Comparison of ENCODE assay signal across 10 cellular contexts in the genomic region with DNA sequence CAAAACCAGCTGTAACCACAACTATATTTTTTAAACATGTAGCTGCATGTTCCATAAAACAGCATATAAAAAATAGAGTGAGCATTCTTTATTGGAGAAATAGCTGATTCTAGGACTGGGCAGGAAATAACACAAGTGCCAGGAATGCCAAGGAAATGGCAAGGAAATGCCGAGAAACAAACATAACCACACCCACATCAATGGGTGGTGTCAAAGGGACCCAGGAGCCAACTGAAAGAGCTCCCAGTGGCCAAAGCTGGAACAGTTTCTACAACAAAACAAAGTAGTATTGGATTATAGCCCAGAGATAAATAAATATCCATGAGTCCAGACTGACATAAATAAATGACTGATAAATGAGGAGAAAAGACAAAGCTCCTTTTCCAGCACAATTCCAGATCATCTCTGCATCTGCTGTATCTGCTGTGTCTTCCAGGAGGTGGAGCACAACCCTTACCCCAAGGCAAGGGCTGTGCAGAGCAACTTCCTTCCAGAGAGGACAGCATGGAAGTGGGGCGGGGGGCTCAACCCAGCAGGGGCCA. TPM values are rescaled to one million over a fixed set of nuclear protein-coding genes. Genes with fewer than 3 reads are reported as not detected.
A peak's percentile ranks its signal among the peaks of the same experiment; 100 is the strongest.
DNase-seq lines count a peak whose midpoint lies in the region; ATAC-seq and TF ChIP-seq lines count a peak whose summit lies in the region.
"Had no signal": no experiment of that assay in that cellular context is flagged by ENCODE, and none has a peak within 500 bp of the region (broad histone marks: within the 10 kb centered on the region; RNA-seq: fewer than 3 reads in every experiment).

No MANE protein-coding gene starts in this region.

- H3K4me2 ChIP-seq in mesendoderm (ENCODE audit: low read length): no peak overlapping the region

- no peak; the same call in 1 of the 2 replicates for TF ChIP-seq RAD21 in Ishikawa (IDR thresholded peaks at IDR 0.05; ENCODE audit: low read depth)

- peaks cover 3% of the 10 kb centered on the region for H3K79me1 ChIP-seq in mesendoderm (ENCODE audit: low read length)

- no peak overlapping the region for H3K4me3 ChIP-seq in mesendoderm (ENCODE audit: low read length)
- H3K4me3 ChIP-seq: lung had no signal

- no peaks in the 10 kb centered on the region for H3K79me2 ChIP-seq in mesendoderm (ENCODE audit: control insufficient read depth, insufficient read depth, low read length)

- H3K9ac ChIP-seq in mesendoderm (ENCODE audit: low read length): no peak overlapping the region

- POLR2A ChIA-PET in MCF 10A (lab: Yijun Ruan, JAX): interaction anchor here (0.7 to 2.3 kb wide), 12 partner anchors 12 to 228 kb away, joined by 3 to 14 read pairs (median 3); a partner anchor contains a TSS

- H3K4me1 ChIP-seq in mesendoderm (ENCODE audit: control insufficient read depth, low read depth, low read length): peaks cover 2% of the 10 kb centered on the region

- no peak overlapping the region for H3K23ac ChIP-seq in mesendoderm (ENCODE audit: low read length)

- ATAC-seq in GM19328 (IDR thresholded peaks at IDR 0.05; ENCODE audit: unreplicated experiment) (no peak), GM18867 (IDR thresholded peaks at IDR 0.05; ENCODE audit: unreplicated experiment) (no peak)
- ATAC-seq: activated T-cell treated with anti-CD3 and anti-CD28 coated beads, Interleukin-2, amount 50 U/mL, for 4 hours had no signal

- H2BK120ac ChIP-seq in mesendoderm (ENCODE audit: low read depth, low read length): no peak overlapping the region

- H3K36me3 Mint-ChIP-seq in MCF 10A (ENCODE audit: insufficient read depth, unreplicated experiment): no peaks in the 10 kb centered on the region

- BruUV-seq in MCF 10A (replicated peaks; lab: Mats Ljungman, UMichigan): no TSS peak

- peak overlapping the region; percentile 27 for H3K27ac Mint-ChIP-seq in MCF 10A (ENCODE audit: low read depth, unreplicated experiment)

- intact Hi-C loops in MCF 10A (cut with micrococcal nuclease): loop anchor here (5.0 kb wide), 1 partner anchor 615 kb away; no protein-coding TSS in a partner anchor

- H3K4ac ChIP-seq in mesendoderm (ENCODE audit: low read depth, low read length): no peak overlapping the region

- H4K5ac ChIP-seq in mesendoderm (ENCODE audit: low read length): no peak overlapping the region

- H3K4me1 Mint-ChIP-seq in MCF 10A (ENCODE audit: insufficient read depth, unreplicated experiment): peaks cover 24% of the 10 kb centered on the region

- no peak overlapping the region for H2BK5ac ChIP-seq in mesendoderm (ENCODE audit: low read length)

- no peaks in the 10 kb centered on the region for H3K27me3 Mint-ChIP-seq in MCF 10A (ENCODE audit: insufficient read depth, unreplicated experiment)

- no peaks in the 10 kb centered on the region for H3K9me3 Mint-ChIP-seq in MCF 10A (ENCODE audit: unreplicated experiment)
- H3K9me3 Mint-ChIP-seq: activated T-cell treated with anti-CD3 and anti-CD28 coated beads, Interleukin-2, amount 50 U/mL, for 4 hours had no signal

- H4K8ac ChIP-seq in mesendoderm (ENCODE audit: low read depth, low read length): no peak overlapping the region

- H2BK15ac ChIP-seq in mesendoderm (replicated peaks; ENCODE audit: low read depth): no peak overlapping the region

- CTCF ChIA-PET in MCF 10A (lab: Yijun Ruan, JAX): interaction anchor here (0.6 to 2.8 kb wide), 13 partner anchors 10 to 218 kb away, joined by 3 to 31 read pairs (median 5); no protein-coding TSS in a partner anchor

- WGBS in mesendoderm (ENCODE audit: extremely low coverage, insufficient coverage, low lambda C conversion rate): no CpG with 5 or more reads among the region's 2 CpGs

- H3K56ac ChIP-seq in mesendoderm (ENCODE audit: low read length): peak overlapping the region; percentile 22

- no peaks in the 10 kb centered on the region for H3K27me3 ChIP-seq in mesendoderm (ENCODE audit: insufficient read depth, low read length, poor library complexity)

- TF ChIP-seq CTCF in MCF 10A (IDR thresholded peaks at IDR 0.05; ENCODE audit: unreplicated experiment): peak; percentile 15

- no peaks in the 10 kb centered on the region for H3K36me3 ChIP-seq in mesendoderm (ENCODE audit: control insufficient read depth, insufficient read depth, low read length)

- DNase-seq in AG20443 (ENCODE audit: low spot score) (peak; percentile 79), MCF 10A (ENCODE audit: unreplicated experiment) (peak; percentile 78), mesendoderm (peak; percentile 28), SK-N-DZ (ENCODE audit: low spot score) (no peak), OCI-M2 (lab: John Stamatoyannopoulos, UW; ENCODE audit: unreplicated experiment) (no peak)
- DNase-seq: activated T-cell treated with anti-CD3 and anti-CD28 coated beads, Interleukin-2, amount 50 U/mL, for 4 hours had no signal

- H3K4me3 Mint-ChIP-seq in MCF 10A (ENCODE audit: unreplicated experiment): no peak overlapping the region
- H3K4me3 Mint-ChIP-seq: activated T-cell treated with anti-CD3 and anti-CD28 coated beads, Interleukin-2, amount 50 U/mL, for 4 hours had no signal

- H3K27ac ChIP-seq in mesendoderm (ENCODE audit: low read depth, low read length): no peak overlapping the region

- TF ChIP-seq EP300 in Ishikawa (IDR thresholded peaks at IDR 0.05; ENCODE audit: borderline replicate concordance): no peak

- no peak overlapping the region for H3K18ac ChIP-seq in mesendoderm (ENCODE audit: low read length)

- H2AK5ac ChIP-seq in mesendoderm (ENCODE audit: low read length): no peak overlapping the region

TF ChIP-seq in Ishikawa, 13 proteins besides CTCF, POLR2A, EP300 and RAD21:
- no peak for TF ChIP-seq CEBPB (IDR thresholded peaks at IDR 0.05)
- TF ChIP-seq TAF1 (IDR thresholded peaks at IDR 0.05; ENCODE audit: low read depth): no peak
- no peak for TF ChIP-seq FOXM1 (IDR thresholded peaks at IDR 0.05; ENCODE audit: borderline replicate concordance, low read depth)
- TF ChIP-seq, protein P1, sequence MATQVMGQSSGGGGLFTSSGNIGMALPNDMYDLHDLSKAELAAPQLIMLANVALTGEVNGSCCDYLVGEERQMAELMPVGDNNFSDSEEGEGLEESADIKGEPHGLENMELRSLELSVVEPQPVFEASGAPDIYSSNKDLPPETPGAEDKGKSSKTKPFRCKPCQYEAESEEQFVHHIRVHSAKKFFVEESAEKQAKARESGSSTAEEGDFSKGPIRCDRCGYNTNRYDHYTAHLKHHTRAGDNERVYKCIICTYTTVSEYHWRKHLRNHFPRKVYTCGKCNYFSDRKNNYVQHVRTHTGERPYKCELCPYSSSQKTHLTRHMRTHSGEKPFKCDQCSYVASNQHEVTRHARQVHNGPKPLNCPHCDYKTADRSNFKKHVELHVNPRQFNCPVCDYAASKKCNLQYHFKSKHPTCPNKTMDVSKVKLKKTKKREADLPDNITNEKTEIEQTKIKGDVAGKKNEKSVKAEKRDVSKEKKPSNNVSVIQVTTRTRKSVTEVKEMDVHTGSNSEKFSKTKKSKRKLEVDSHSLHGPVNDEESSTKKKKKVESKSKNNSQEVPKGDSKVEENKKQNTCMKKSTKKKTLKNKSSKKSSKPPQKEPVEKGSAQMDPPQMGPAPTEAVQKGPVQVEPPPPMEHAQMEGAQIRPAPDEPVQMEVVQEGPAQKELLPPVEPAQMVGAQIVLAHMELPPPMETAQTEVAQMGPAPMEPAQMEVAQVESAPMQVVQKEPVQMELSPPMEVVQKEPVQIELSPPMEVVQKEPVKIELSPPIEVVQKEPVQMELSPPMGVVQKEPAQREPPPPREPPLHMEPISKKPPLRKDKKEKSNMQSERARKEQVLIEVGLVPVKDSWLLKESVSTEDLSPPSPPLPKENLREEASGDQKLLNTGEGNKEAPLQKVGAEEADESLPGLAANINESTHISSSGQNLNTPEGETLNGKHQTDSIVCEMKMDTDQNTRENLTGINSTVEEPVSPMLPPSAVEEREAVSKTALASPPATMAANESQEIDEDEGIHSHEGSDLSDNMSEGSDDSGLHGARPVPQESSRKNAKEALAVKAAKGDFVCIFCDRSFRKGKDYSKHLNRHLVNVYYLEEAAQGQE (IDR thresholded peaks at IDR 0.05; ENCODE audit: low read depth): no peak
- TF ChIP-seq NFIC (IDR thresholded peaks at IDR 0.05): 0 out of 2 replicates have a peak, but pooled peaks have one; percentile 24
- TF ChIP-seq TEAD4 (IDR thresholded peaks at IDR 0.05): peak; percentile 85
- TF ChIP-seq, protein P2, sequence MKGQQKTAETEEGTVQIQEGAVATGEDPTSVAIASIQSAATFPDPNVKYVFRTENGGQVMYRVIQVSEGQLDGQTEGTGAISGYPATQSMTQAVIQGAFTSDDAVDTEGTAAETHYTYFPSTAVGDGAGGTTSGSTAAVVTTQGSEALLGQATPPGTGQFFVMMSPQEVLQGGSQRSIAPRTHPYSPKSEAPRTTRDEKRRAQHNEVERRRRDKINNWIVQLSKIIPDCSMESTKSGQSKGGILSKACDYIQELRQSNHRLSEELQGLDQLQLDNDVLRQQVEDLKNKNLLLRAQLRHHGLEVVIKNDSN (IDR thresholded peaks at IDR 0.05): no peak
- 0 out of 2 replicates have a peak, but pooled peaks have one; percentile 21 for TF ChIP-seq TCF12 (IDR thresholded peaks at IDR 0.05; ENCODE audit: low read depth)
- TF ChIP-seq ZBTB7A (IDR thresholded peaks at IDR 0.05; ENCODE audit: low read depth): no peak

RNA-seq across cellular contexts. Expression of a gene that starts 28.1 kb away (rescaled TPM):
- total RNA-seq in MCF 10A (2022): 18.1 and 19.4 TPM in 2 replicates
- 4.6 TPM for polyA plus RNA-seq in mesendoderm (2013, experiment 1 of 2)
- polyA plus RNA-seq in mesendoderm (2013, experiment 2 of 2): 4.7 TPM
- polyA plus RNA-seq in SK-N-DZ (2014; cell fraction: cytosol; rRNA removed): 2.5 and 3.1 TPM in 2 replicates
- polyA plus RNA-seq in SK-N-DZ (2014; cell fraction: nucleus; rRNA removed): 7.2 and 12.7 TPM in 2 replicates

Comparison
In these comparisons a context has a peak if more than half of its experiments do, and no peak if none do; other contexts are left out.
1. DNase-seq: peak in AG20443 (single experiment), MCF 10A (single experiment) and mesendoderm (single experiment); none in SK-N-DZ (single experiment) and OCI-M2 (single experiment).